Comparison of ENCODE assay signal across 17 cellular contexts in genomic region chr7:100051611-100052010, GRCh38. TPM values are rescaled to one million over a fixed set of nuclear protein-coding genes. Genes with fewer than 3 reads are reported as not detected.
DNase-seq lines count a peak whose midpoint lies in the region; ATAC-seq, FAIRE-seq and TF ChIP-seq lines count a peak whose summit lies in the region.
"Had no signal": no experiment of that assay in that cellular context is flagged by ENCODE, and none has a peak within 500 bp of the region (broad histone marks: within the 10 kb centered on the region; RNA-seq: fewer than 3 reads in every experiment).

No MANE protein-coding gene starts in this region.

- H3K9me3 ChIP-seq in Loucy (ENCODE audit: insufficient read depth, low read depth, low read length) (no peaks in the 10 kb centered on the region), GM12878 (replicated peaks; ENCODE audit: control insufficient read depth, insufficient read depth, low read length) (no peaks in the 10 kb centered on the region)
- H3K9me3 ChIP-seq: adrenal gland, gastroesophageal sphincter, SK-N-SH, upper lobe of left lung had no signal

- TF ChIP-seq EP300 in GM12878 (IDR thresholded peaks at IDR 0.05; ENCODE audit: borderline replicate concordance in 1 of 2, control insufficient read depth in 1 of 2, low read depth in 2 of 2, low read length in 2 of 2): no peak

- H3K36me3 Mint-ChIP-seq in activated CD4-positive, alpha-beta T cell treated with anti-CD3 and anti-CD28 coated beads for 36 hours (ENCODE audit: low read depth): no peaks in the 10 kb centered on the region
- peaks cover 21% of the 10 kb centered on the region for H3K36me3 Mint-ChIP-seq in nephron progenitor cell (ENCODE audit: low read depth)

- H3K9me3 Mint-ChIP-seq in activated CD4-positive, alpha-beta T cell treated with anti-CD3 and anti-CD28 coated beads for 36 hours (ENCODE audit: low read depth): no peaks in the 10 kb centered on the region
- no peaks in the 10 kb centered on the region for H3K9me3 Mint-ChIP-seq in nephron progenitor cell

- H3K4me3 Mint-ChIP-seq in activated CD4-positive, alpha-beta T cell treated with anti-CD3 and anti-CD28 coated beads for 36 hours: peak overlapping the region; percentile 22
- peak overlapping the region; percentile 77 for H3K4me3 Mint-ChIP-seq in nephron progenitor cell

- TF ChIP-seq POLR2A in GM12878 (IDR thresholded peaks at IDR 0.05; ENCODE audit: low read depth, low read length): no peak

- H3K4me2 ChIP-seq in Loucy (ENCODE audit: low read depth, low read length, poor library complexity, severe bottlenecking) (peak overlapping the region; percentile 8), GM12878 (ENCODE audit: control insufficient read depth, insufficient read depth) (no peak overlapping the region)

- no peaks in the 10 kb centered on the region for H3F3A ChIP-seq in Loucy (ENCODE audit: low read depth)

- SMC1A ChIA-PET in GM12878 (lab: Charles Lee; ENCODE audit: uncharacterized antibody, unreplicated experiment): interaction anchor here (1.3 to 1.6 kb wide), 2 partner anchors 29 to 56 kb away, joined by 3 to 8 read pairs; partner anchors contain the start of gene ZNF3

- no peak for ATAC-seq in activated CD4-positive, alpha-beta T cell treated with anti-CD3 and anti-CD28 coated beads for 36 hours
- ATAC-seq in GM12878: no peak
- no peak for ATAC-seq in GM18861 (IDR thresholded peaks at IDR 0.05; ENCODE audit: unreplicated experiment)
- ATAC-seq: gastroesophageal sphincter, PC-3 had no signal

- H4K20me1 ChIP-seq in Loucy (ENCODE audit: insufficient read depth, low read length, poor library complexity, severe bottlenecking) (no peaks in the 10 kb centered on the region), GM12878 (ENCODE audit: control insufficient read depth, insufficient read depth) (no peaks in the 10 kb centered on the region)

- no peaks in the 10 kb centered on the region for H3K27me3 ChIP-seq in Loucy (ENCODE audit: insufficient read depth, low read length, poor library complexity, severe bottlenecking)
- no peaks in the 10 kb centered on the region for H3K27me3 ChIP-seq in GM12878 (replicated peaks in 1 of 2; ENCODE audit: control insufficient read depth in 2 of 2, insufficient read depth in 2 of 2, low read length in 1 of 2)
- H3K27me3 ChIP-seq: adrenal gland, gastroesophageal sphincter, upper lobe of left lung had no signal

- RAD21 ChIA-PET in GM12878 (lab: Charles Lee; ENCODE audit: unreplicated experiment): interaction anchor here (0.6 to 1.3 kb wide), 4 partner anchors 31 to 132 kb away, joined by 3 to 4 read pairs (median 4); partner anchors contain the start of gene TRIM4

- WGBS in GM12878 (ENCODE audit: insufficient coverage, insufficient replicate concordance, low lambda C conversion rate, missing lambda C conversion rate): 95% methylated on average over 3 of the region's 3 CpGs

- TSS peak; percentile 40 for BruUV-seq in GM12878 (replicated peaks; lab: Mats Ljungman, UMichigan)

- H3K4me3 ChIP-seq in Loucy (ENCODE audit: low read length, poor library complexity, severe bottlenecking): no peak overlapping the region
- H3K4me3 ChIP-seq in GM12878: no peak overlapping the region
- H3K4me3 ChIP-seq: adrenal gland, gastroesophageal sphincter, upper lobe of left lung had no signal

- DNase-seq in activated CD4-positive, alpha-beta T cell treated with anti-CD3 and anti-CD28 coated beads for 36 hours: no peak
- no peak for DNase-seq in activated CD4-positive, alpha-beta T cell treated with anti-CD3 and anti-CD28 coated beads, Interleukin-2, amount 50 U/mL, for 48 hours
- no peak for DNase-seq in GM12878 (ENCODE audit: low read depth, low spot score)
- no peak for DNase-seq in nephron progenitor cell
- no peak for DNase-seq in dermis blood vessel endothelial cell
- DNase-seq in iPS-NIHi7 (ENCODE audit: extremely low spot score): no peak
- DNase-seq: adrenal gland, NCI-H526, PC-3, SK-N-SH, upper lobe of left lung had no signal

- CTCF ChIA-PET in activated CD4-positive, alpha-beta T cell treated with anti-CD3 and anti-CD28 coated beads for 36 hours (lab: Charles Lee): interaction anchor here (0.7 to 3.0 kb wide), 11 partner anchors 25 to 436 kb away, joined by 3 to 22 read pairs (median 4); no protein-coding TSS in a partner anchor
- CTCF ChIA-PET in GM12878 (lab: Yijun Ruan, JAX): interaction anchor here (0.7 to 3.3 kb wide), 10 partner anchors 10 to 143 kb away, joined by 3 to 39 read pairs (median 4); partner anchors contain the start of gene ZKSCAN1

- TF ChIP-seq CTCF in Loucy (conservative IDR thresholded peaks at IDR 0.05; ENCODE audit: low read length) (no peak), GM12878 (IDR thresholded peaks at IDR 0.05 in 2 of 3, conservative IDR thresholded peaks at IDR 0.05 in 1 of 3; ENCODE audit: control insufficient read depth in 2 of 3, extremely low read depth in 1 of 3, insufficient read depth in 1 of 3, low read depth in 3 of 3, low read length in 3 of 3) (no peak), nephron progenitor cell (IDR thresholded peaks at IDR 0.05) (no peak)

- POLR2A ChIA-PET in activated CD4-positive, alpha-beta T cell treated with anti-CD3 and anti-CD28 coated beads for 36 hours (lab: Charles Lee): interaction anchor here (0.6 kb wide), 1 partner anchor 132 kb away, joined by 3 read pairs; the partner anchor contains the start of gene TRIM4
- POLR2A ChIA-PET in GM12878 (lab: Charles Lee): no interaction called here

- H3K9ac ChIP-seq in Loucy (ENCODE audit: low read depth, low read length, poor library complexity, severe bottlenecking): no peak overlapping the region
- H3K9ac ChIP-seq in GM12878 (ENCODE audit: control insufficient read depth, insufficient read depth, low read length): no peak overlapping the region
- H3K9ac ChIP-seq: SK-N-SH had no signal

- no peaks in the 10 kb centered on the region for H3K27me3 Mint-ChIP-seq in activated CD4-positive, alpha-beta T cell treated with anti-CD3 and anti-CD28 coated beads for 36 hours
- peaks cover 6% of the 10 kb centered on the region for H3K27me3 Mint-ChIP-seq in nephron progenitor cell (ENCODE audit: low read depth, poor library complexity)

- no peak for TF ChIP-seq RAD21 in GM12878 (IDR thresholded peaks at IDR 0.05; ENCODE audit: insufficient read depth, low read depth, low read length)

- in situ Hi-C loops in GM12878 (cut with MboI): no loop called here

- no peak overlapping the region for H3K27ac Mint-ChIP-seq in activated CD4-positive, alpha-beta T cell treated with anti-CD3 and anti-CD28 coated beads for 36 hours
- H3K27ac Mint-ChIP-seq in nephron progenitor cell: peak overlapping the region; percentile 32

- H3K79me2 ChIP-seq in Loucy (ENCODE audit: insufficient read depth, low read length) (peaks cover 12% of the 10 kb centered on the region), GM12878 (ENCODE audit: control insufficient read depth, insufficient read depth, low read length) (peaks cover 3% of the 10 kb centered on the region; the same call in 1 of the 2 replicates)

- H3K36me3 ChIP-seq in Loucy (ENCODE audit: insufficient read depth, low read length) (no peaks in the 10 kb centered on the region), GM12878 (ENCODE audit: control insufficient read depth in 2 of 2, insufficient read depth in 2 of 2, low read length in 1 of 2) (no peaks in the 10 kb centered on the region)
- H3K36me3 ChIP-seq: adrenal gland, upper lobe of left lung had no signal

- H3K4me1 Mint-ChIP-seq in activated CD4-positive, alpha-beta T cell treated with anti-CD3 and anti-CD28 coated beads for 36 hours: peaks cover 17% of the 10 kb centered on the region
- H3K4me1 Mint-ChIP-seq in nephron progenitor cell: peaks cover 16% of the 10 kb centered on the region

- H3K4me1 ChIP-seq in Loucy (ENCODE audit: insufficient read depth, low read length, poor library complexity, severe bottlenecking) (peaks cover 14% of the 10 kb centered on the region), GM12878 (ENCODE audit: control insufficient read depth, insufficient read depth, low read length) (peaks cover 7% of the 10 kb centered on the region)

- no peak for FAIRE-seq in GM12878 (lab: Jason Lieb, UNC)
- FAIRE-seq: A204.1, HTR-8/SVneo had no signal

- H2AFZ ChIP-seq in Loucy (ENCODE audit: low read length): no peak overlapping the region
- H2AFZ ChIP-seq in GM12878 (ENCODE audit: control insufficient read depth, low read depth, low read length): no peak overlapping the region

- intact Hi-C loops in activated CD4-positive, alpha-beta T cell treated with anti-CD3 and anti-CD28 coated beads for 36 hours (cut with DNase I, micrococcal nuclease): loop anchor here (2.0 to 5.0 kb wide), 4 partner anchors 34 to 139 kb away; partner anchors contain the start of genes AZGP1 (in 1 of the 2) and ZKSCAN1 (in 1 of the 2)
- intact Hi-C loops in GM12878 (cut with micrococcal nuclease; ENCODE audit: unreplicated experiment): no loop called here

- H3K9me2 ChIP-seq in Loucy (replicated peaks; ENCODE audit: low read depth, low read length): no peaks in the 10 kb centered on the region
- H3K9me2 ChIP-seq: SK-N-SH had no signal

- H3K27ac ChIP-seq in GM12878 (ENCODE audit: control insufficient read depth, insufficient read depth): no peak overlapping the region
- H3K27ac ChIP-seq: adrenal gland, epithelial cell of prostate, gastroesophageal sphincter, upper lobe of left lung had no signal

RNA-seq across cellular contexts. Expression of gene ZSCAN21, which starts 2.0 kb away (rescaled TPM):
- total RNA-seq in activated CD4-positive, alpha-beta T cell treated with anti-CD3 and anti-CD28 coated beads for 36 hours: 1 to 10 TPM; 6.4 to 7.4 TPM
- total RNA-seq in GM12878 (2013; cell fraction: nucleolus; rRNA removed): 9.1 and 10.3 TPM in 2 replicates
- total RNA-seq in GM12878 (2014; rRNA removed) (5.8 and 5.9 TPM in 2 replicates), GM12878 (2014; rRNA removed; fragmentation: Illumina TruSeq; extraction: Trizol) (7.3 and 7.8 TPM in 2 replicates), GM12878 (2021) (5.8 and 8.0 TPM in 2 replicates), dermis blood vessel endothelial cell (9.9 and 11.2 TPM in 2 replicates)
- polyA plus RNA-seq in GM12878 (2011; ENCODE audit: low read depth): 4.2 TPM
- polyA plus RNA-seq in GM12878 (2011; rRNA removed) (8.7 and 9.4 TPM in 2 replicates), GM12878 (2014; fragmentation: Illumina TruSeq; extraction: Trizol) (6.7 and 6.9 TPM in 2 replicates), GM12878 (2014; fragmentation: Nextera tagmentation; extraction: Ambion mirVana) (1 to 10 TPM; 1.9 to 3.1 TPM), GM12878 (2014; rRNA removed) (5.2 and 5.8 TPM in 2 replicates), GM12878 (2016; fragmentation: Nextera tagmentation; extraction: Ambion mirVana) (1 to 10 TPM; 7.4 to 9.6 TPM)
- 7.3 and 7.6 TPM in 2 replicates for polyA plus RNA-seq in GM12878 (2011; cell fraction: cytosol; rRNA removed)
- polyA plus RNA-seq in GM12878 (2011; cell fraction: nucleus; rRNA removed): 5.1 and 6.7 TPM in 2 replicates
- 5.9 and 6.9 TPM in 2 replicates for polyA plus RNA-seq in GM12878 (2012)
- 7.4 and 8.7 TPM in 2 replicates for polyA minus RNA-seq in GM12878 (2011; rRNA and poly(A)+ RNA removed)
- 2.7 and 2.9 TPM in 2 replicates for polyA minus RNA-seq in GM12878 (2011; cell fraction: cytosol; rRNA and poly(A)+ RNA removed)
- polyA minus RNA-seq in GM12878 (2011; cell fraction: nucleus; rRNA and poly(A)+ RNA removed): 1.6 and 4.1 TPM in 2 replicates

RNA-seq across cellular contexts. Expression of gene ZNF3, which starts 29.9 kb away (rescaled TPM):
- 10 to 100 TPM; 18.8 to 19.0 TPM for total RNA-seq in activated CD4-positive, alpha-beta T cell treated with anti-CD3 and anti-CD28 coated beads for 36 hours
- 65.5 and 73.9 TPM in 2 replicates for total RNA-seq in GM12878 (2013; cell fraction: nucleolus; rRNA removed)
- 26.2 and 34.9 TPM in 2 replicates for total RNA-seq in GM12878 (2014; rRNA removed)
- 34.9 and 36.0 TPM in 2 replicates for total RNA-seq in GM12878 (2014; rRNA removed; fragmentation: Illumina TruSeq; extraction: Trizol)
- 28.5 and 30.7 TPM in 2 replicates for total RNA-seq in GM12878 (2021)
- 21.0 TPM for polyA plus RNA-seq in GM12878 (2011; ENCODE audit: low read depth)
- polyA plus RNA-seq in GM12878 (2011; rRNA removed): 31.1 and 32.1 TPM in 2 replicates
- polyA plus RNA-seq in GM12878 (2011; cell fraction: cytosol; rRNA removed): 22.5 and 23.4 TPM in 2 replicates
- polyA plus RNA-seq in GM12878 (2011; cell fraction: nucleus; rRNA removed): 48.4 and 55.7 TPM in 2 replicates
- polyA plus RNA-seq in GM12878 (2012): 18.6 and 26.6 TPM in 2 replicates
- polyA plus RNA-seq in GM12878 (2014; fragmentation: Illumina TruSeq; extraction: Trizol): 37.4 and 48.6 TPM in 2 replicates
- 10 to 100 TPM; 17.2 to 19.0 TPM for polyA plus RNA-seq in GM12878 (2014; fragmentation: Nextera tagmentation; extraction: Ambion mirVana)
- 22.6 and 27.3 TPM in 2 replicates for polyA plus RNA-seq in GM12878 (2014; rRNA removed)
- 10 to 100 TPM; 29.0 to 29.7 TPM for polyA plus RNA-seq in GM12878 (2016; fragmentation: Nextera tagmentation; extraction: Ambion mirVana)
- polyA minus RNA-seq in GM12878 (2011; rRNA and poly(A)+ RNA removed): 39.6 and 39.9 TPM in 2 replicates
- 9.4 and 12.2 TPM in 2 replicates for polyA minus RNA-seq in GM12878 (2011; cell fraction: cytosol; rRNA and poly(A)+ RNA removed)
- 23.2 and 42.2 TPM in 2 replicates for polyA minus RNA-seq in GM12878 (2011; cell fraction: nucleus; rRNA and poly(A)+ RNA removed)
- 34.8 and 37.1 TPM in 2 replicates for total RNA-seq in dermis blood vessel endothelial cell

RNA-seq across cellular contexts. Expression of gene ZKSCAN1, which starts 36.2 kb away (rescaled TPM):
- total RNA-seq in activated CD4-positive, alpha-beta T cell treated with anti-CD3 and anti-CD28 coated beads for 36 hours: 10 to 100 TPM; 45.2 to 62.9 TPM
- total RNA-seq in GM12878 (2013; cell fraction: nucleolus; rRNA removed): 72.1 and 77.3 TPM in 2 replicates
- total RNA-seq in GM12878 (2014; rRNA removed) (12.5 and 12.7 TPM in 2 replicates), GM12878 (2014; rRNA removed; fragmentation: Illumina TruSeq; extraction: Trizol) (20.9 and 21.2 TPM in 2 replicates), GM12878 (2021) (34.4 and 35.8 TPM in 2 replicates), dermis blood vessel endothelial cell (42.6 and 50.9 TPM in 2 replicates)
- 12.7 TPM for polyA plus RNA-seq in GM12878 (2011; ENCODE audit: low read depth)
- polyA plus RNA-seq in GM12878 (2011; rRNA removed) (26.0 and 29.7 TPM in 2 replicates), GM12878 (2014; fragmentation: Illumina TruSeq; extraction: Trizol) (17.8 and 19.3 TPM in 2 replicates), GM12878 (2014; fragmentation: Nextera tagmentation; extraction: Ambion mirVana) (1 to 10 TPM; 3.2 to 4.6 TPM), GM12878 (2014; rRNA removed) (12.8 and 13.9 TPM in 2 replicates), GM12878 (2016; fragmentation: Nextera tagmentation; extraction: Ambion mirVana) (10 to 100 TPM; 18.3 to 19.3 TPM)
- polyA plus RNA-seq in GM12878 (2011; cell fraction: cytosol; rRNA removed): 16.6 and 16.7 TPM in 2 replicates
- 14.7 and 15.5 TPM in 2 replicates for polyA plus RNA-seq in GM12878 (2011; cell fraction: nucleus; rRNA removed)
- polyA plus RNA-seq in GM12878 (2012): 17.6 TPM in 2 replicates
- 57.9 and 77.9 TPM in 2 replicates for polyA minus RNA-seq in GM12878 (2011; rRNA and poly(A)+ RNA removed)
- 11.0 and 16.0 TPM in 2 replicates for polyA minus RNA-seq in GM12878 (2011; cell fraction: cytosol; rRNA and poly(A)+ RNA removed)
- polyA minus RNA-seq in GM12878 (2011; cell fraction: nucleus; rRNA and poly(A)+ RNA removed): 10.2 and 14.8 TPM in 2 replicates

RNA-seq across cellular contexts. Expression of gene COPS6, which starts 37.2 kb away (rescaled TPM):
- 10 to 100 TPM; 88.6 to 89.0 TPM for total RNA-seq in activated CD4-positive, alpha-beta T cell treated with anti-CD3 and anti-CD28 coated beads for 36 hours
- 26.7 and 29.6 TPM in 2 replicates for total RNA-seq in GM12878 (2013; cell fraction: nucleolus; rRNA removed)
- total RNA-seq in GM12878 (2014; rRNA removed) (40.2 and 43.4 TPM in 2 replicates), GM12878 (2014; rRNA removed; fragmentation: Illumina TruSeq; extraction: Trizol) (28.5 and 28.6 TPM in 2 replicates), GM12878 (2021) (75.2 and 79.6 TPM in 2 replicates), dermis blood vessel endothelial cell (59.1 and 99.7 TPM in 2 replicates)
- 42.7 TPM for polyA plus RNA-seq in GM12878 (2011; ENCODE audit: low read depth)
- polyA plus RNA-seq in GM12878 (2011; rRNA removed) (58.5 and 81.8 TPM in 2 replicates), GM12878 (2014; fragmentation: Illumina TruSeq; extraction: Trizol) (81.1 and 84.8 TPM in 2 replicates), GM12878 (2014; fragmentation: Nextera tagmentation; extraction: Ambion mirVana) (100 to 1,000 TPM in 1 of 2 experiments, 10 to 100 TPM in 1; 64.1 to 108 TPM), GM12878 (2014; rRNA removed) (97.3 and 99.4 TPM in 2 replicates), GM12878 (2016; fragmentation: Nextera tagmentation; extraction: Ambion mirVana) (100 to 1,000 TPM; 152 to 182 TPM)
- 84.5 and 92.5 TPM in 2 replicates for polyA plus RNA-seq in GM12878 (2011; cell fraction: cytosol; rRNA removed)
- 49.2 and 63.0 TPM in 2 replicates for polyA plus RNA-seq in GM12878 (2011; cell fraction: nucleus; rRNA removed)
- 68.5 and 77.8 TPM in 2 replicates for polyA plus RNA-seq in GM12878 (2012)
- 73.9 and 92.2 TPM in 2 replicates for polyA minus RNA-seq in GM12878 (2011; rRNA and poly(A)+ RNA removed)
- 27.1 and 30.9 TPM in 2 replicates for polyA minus RNA-seq in GM12878 (2011; cell fraction: cytosol; rRNA and poly(A)+ RNA removed)
- 19.5 and 29.9 TPM in 2 replicates for polyA minus RNA-seq in GM12878 (2011; cell fraction: nucleus; rRNA and poly(A)+ RNA removed)

RNA-seq across cellular contexts. Expression of gene MCM7, which starts 49.6 kb away (rescaled TPM):
- total RNA-seq in activated CD4-positive, alpha-beta T cell treated with anti-CD3 and anti-CD28 coated beads for 36 hours: 100 to 1,000 TPM; 411 to 429 TPM
- 110 and 116 TPM in 2 replicates for total RNA-seq in GM12878 (2013; cell fraction: nucleolus; rRNA removed)
- total RNA-seq in GM12878 (2014; rRNA removed): 305 and 354 TPM in 2 replicates
- total RNA-seq in GM12878 (2014; rRNA removed; fragmentation: Illumina TruSeq; extraction: Trizol): 165 and 183 TPM in 2 replicates
- total RNA-seq in GM12878 (2021): 292 and 310 TPM in 2 replicates
- polyA plus RNA-seq in GM12878 (2011; ENCODE audit: low read depth): 92.6 TPM
- polyA plus RNA-seq in GM12878 (2011; rRNA removed): 124 and 210 TPM in 2 replicates
- polyA plus RNA-seq in GM12878 (2011; cell fraction: cytosol; rRNA removed): 206 and 336 TPM in 2 replicates
- 483 and 562 TPM in 2 replicates for polyA plus RNA-seq in GM12878 (2011; cell fraction: nucleus; rRNA removed)
- 130 and 155 TPM in 2 replicates for polyA plus RNA-seq in GM12878 (2012)
- 136 and 196 TPM in 2 replicates for polyA plus RNA-seq in GM12878 (2014; fragmentation: Illumina TruSeq; extraction: Trizol)
- polyA plus RNA-seq in GM12878 (2014; fragmentation: Nextera tagmentation; extraction: Ambion mirVana): 100 to 1,000 TPM; 227 to 234 TPM
- polyA plus RNA-seq in GM12878 (2014; rRNA removed): 253 and 264 TPM in 2 replicates
- 100 to 1,000 TPM; 349 to 383 TPM for polyA plus RNA-seq in GM12878 (2016; fragmentation: Nextera tagmentation; extraction: Ambion mirVana)
- polyA minus RNA-seq in GM12878 (2011; rRNA and poly(A)+ RNA removed): 223 and 271 TPM in 2 replicates
- polyA minus RNA-seq in GM12878 (2011; cell fraction: cytosol; rRNA and poly(A)+ RNA removed): 150 and 189 TPM in 2 replicates
- 166 and 289 TPM in 2 replicates for polyA minus RNA-seq in GM12878 (2011; cell fraction: nucleus; rRNA and poly(A)+ RNA removed)
- total RNA-seq in dermis blood vessel endothelial cell: 63.3 and 138 TPM in 2 replicates
